In genomic region chr13:57629821-57630235, GRCh38 we compare ENCODE assay signal across 9 cellular contexts. TPM values are rescaled to one million over a fixed set of nuclear protein-coding genes. Genes with fewer than 3 reads are reported as not detected.
DNase-seq lines count a peak whose midpoint lies in the region; ATAC-seq and TF ChIP-seq lines count a peak whose summit lies in the region.
"Had no signal": no experiment of that assay in that cellular context is flagged by ENCODE, and none has a peak within 500 bp of the region (broad histone marks: within the 10 kb centered on the region; RNA-seq: fewer than 3 reads in every experiment).

No MANE protein-coding gene starts in this region.

- POLR2A ChIA-PET in CD8-positive, alpha-beta T cell (lab: Charles Lee): no interaction called here

- no peak overlapping the region for H3K27ac Mint-ChIP-seq in CD8-positive, alpha-beta T cell
- no peak overlapping the region for H3K27ac Mint-ChIP-seq in dendritic cell treated with granulocyte-macrophage colony-stimulating factor and Interleukin-4, amounts not matched to agents 40 ng/mL and 50 ng/mL, for 4 days

- intact Hi-C loops in CD8-positive, alpha-beta T cell (cut with DNase I, micrococcal nuclease): no loop called here
- intact Hi-C loops in dendritic cell treated with granulocyte-macrophage colony-stimulating factor and Interleukin-4, amounts not matched to agents 40 ng/mL and 50 ng/mL, for 4 days (cut with micrococcal nuclease): no loop called here

- H3K36me3 ChIP-seq in CD8-positive, alpha-beta T cell (ENCODE audit: insufficient read depth, low read length): no peaks in the 10 kb centered on the region
- no peaks in the 10 kb centered on the region for H3K36me3 ChIP-seq in kidney epithelial cell (ENCODE audit: control insufficient read depth, insufficient read depth, low read length)

- H3K27ac ChIP-seq in CD8-positive, alpha-beta T cell (ENCODE audit: low read depth, low read length): no peak overlapping the region

- H3K4me3 Mint-ChIP-seq in CD8-positive, alpha-beta T cell: peak overlapping the region; percentile 52
- peak overlapping the region; percentile 60 for H3K4me3 Mint-ChIP-seq in dendritic cell treated with granulocyte-macrophage colony-stimulating factor and Interleukin-4, amounts not matched to agents 40 ng/mL and 50 ng/mL, for 4 days

- H3K4me3 ChIP-seq in CD8-positive, alpha-beta T cell (ENCODE audit: low read depth, low read length): peak overlapping the region; percentile 52
- peak overlapping the region; percentile 44 for H3K4me3 ChIP-seq in kidney epithelial cell (ENCODE audit: low read depth, low read length)

- peaks cover 50% of the 10 kb centered on the region for H3K27me3 Mint-ChIP-seq in CD8-positive, alpha-beta T cell (ENCODE audit: low read depth)
- peaks cover 69% of the 10 kb centered on the region for H3K27me3 Mint-ChIP-seq in dendritic cell treated with granulocyte-macrophage colony-stimulating factor and Interleukin-4, amounts not matched to agents 40 ng/mL and 50 ng/mL, for 4 days

- no peak for TF ChIP-seq CTCF in CD8-positive, alpha-beta T cell (IDR thresholded peaks at IDR 0.05)
- no peak for TF ChIP-seq CTCF in kidney epithelial cell (IDR thresholded peaks at IDR 0.05; ENCODE audit: insufficient read depth, low read length, poor library complexity, severe bottlenecking)

- CTCF ChIA-PET in CD8-positive, alpha-beta T cell (lab: Charles Lee): no interaction called here

- H3K9me3 Mint-ChIP-seq in CD8-positive, alpha-beta T cell: peaks cover 2% of the 10 kb centered on the region
- no peaks in the 10 kb centered on the region for H3K9me3 Mint-ChIP-seq in dendritic cell treated with granulocyte-macrophage colony-stimulating factor and Interleukin-4, amounts not matched to agents 40 ng/mL and 50 ng/mL, for 4 days

- H3K36me3 Mint-ChIP-seq in CD8-positive, alpha-beta T cell: no peaks in the 10 kb centered on the region
- H3K36me3 Mint-ChIP-seq in dendritic cell treated with granulocyte-macrophage colony-stimulating factor and Interleukin-4, amounts not matched to agents 40 ng/mL and 50 ng/mL, for 4 days (ENCODE audit: low read depth): no peaks in the 10 kb centered on the region

- DNase-seq in CD8-positive, alpha-beta T cell: peak in 3 of 7 experiments; percentile 22 to 47 (median 28)
- DNase-seq in kidney epithelial cell (ENCODE audit: low read depth) (peak; percentile 69), smooth muscle cell of the brain vasculature (ENCODE audit: low read depth, low spot score) (peak; percentile 40)

- peaks cover 31% of the 10 kb centered on the region for H3K4me1 ChIP-seq in CD8-positive, alpha-beta T cell (ENCODE audit: insufficient read depth, low read length)

- peaks cover 10% of the 10 kb centered on the region for H3K27me3 ChIP-seq in CD8-positive, alpha-beta T cell (ENCODE audit: insufficient read depth, low read length)
- peaks cover 37% of the 10 kb centered on the region for H3K27me3 ChIP-seq in kidney epithelial cell (ENCODE audit: control insufficient read depth, insufficient read depth, low read length)

- H3K9me3 ChIP-seq in CD8-positive, alpha-beta T cell (ENCODE audit: low read length): no peaks in the 10 kb centered on the region

- peak; percentile 52 for ATAC-seq in CD8-positive, alpha-beta T cell
- ATAC-seq in HG02981 (IDR thresholded peaks at IDR 0.05; ENCODE audit: unreplicated experiment): peak; percentile 63
- peak; percentile 85 for ATAC-seq in SK-N-SH treated with all-trans-retinoic acid at 6 μM for 48 hours
- ATAC-seq in HG02798 (IDR thresholded peaks at IDR 0.05; ENCODE audit: poor library complexity, unreplicated experiment): no peak
- no peak for ATAC-seq in GM21576 (IDR thresholded peaks at IDR 0.05; ENCODE audit: unreplicated experiment)
- ATAC-seq: HCT116 had no signal

- peaks cover 39% of the 10 kb centered on the region for H3K4me1 Mint-ChIP-seq in CD8-positive, alpha-beta T cell (ENCODE audit: low read depth)
- H3K4me1 Mint-ChIP-seq in dendritic cell treated with granulocyte-macrophage colony-stimulating factor and Interleukin-4, amounts not matched to agents 40 ng/mL and 50 ng/mL, for 4 days (ENCODE audit: low read depth): peaks cover 36% of the 10 kb centered on the region

TF ChIP-seq in SK-N-SH treated with all-trans-retinoic acid at 6 μM for 48 hours, 23 proteins besides CTCF, POLR2A, EP300 and RAD21 (continues in another document):
- TF ChIP-seq POU6F1 (CRISPR knock-in tag; IDR thresholded peaks at IDR 0.05; ENCODE audit: borderline replicate concordance, low read depth): no peak
- TF ChIP-seq RARB (CRISPR knock-in tag; IDR thresholded peaks at IDR 0.05): no peak
- no peak for TF ChIP-seq ARNTL (CRISPR knock-in tag; IDR thresholded peaks at IDR 0.05; ENCODE audit: borderline replicate concordance, low read depth)
- no peak for TF ChIP-seq PPARA (CRISPR knock-in tag; IDR thresholded peaks at IDR 0.05; ENCODE audit: borderline replicate concordance)
- no peak for TF ChIP-seq TSHZ2 (CRISPR knock-in tag; IDR thresholded peaks at IDR 0.05)
- TF ChIP-seq ZFP3 (CRISPR knock-in tag; IDR thresholded peaks at IDR 0.05): no peak
- no peak for TF ChIP-seq TOX (CRISPR knock-in tag; IDR thresholded peaks at IDR 0.05; ENCODE audit: borderline replicate concordance)
- TF ChIP-seq CSRNP3 (CRISPR knock-in tag; IDR thresholded peaks at IDR 0.05): no peak
- no peak for TF ChIP-seq TCF4 (CRISPR knock-in tag; IDR thresholded peaks at IDR 0.05; ENCODE audit: borderline replicate concordance)
- no peak for TF ChIP-seq CREB5 (CRISPR knock-in tag; IDR thresholded peaks at IDR 0.05; ENCODE audit: low read depth)
- no peak for TF ChIP-seq ZFP30 (CRISPR knock-in tag; IDR thresholded peaks at IDR 0.05)
- no peak for TF ChIP-seq ZNF70 (CRISPR knock-in tag; IDR thresholded peaks at IDR 0.05)
- TF ChIP-seq ZNF8 (CRISPR knock-in tag; IDR thresholded peaks at IDR 0.05): no peak
- no peak for TF ChIP-seq BACH2 (CRISPR knock-in tag; IDR thresholded peaks at IDR 0.05; ENCODE audit: borderline replicate concordance)
- TF ChIP-seq ISL1 (CRISPR knock-in tag; IDR thresholded peaks at IDR 0.05): no peak
- TF ChIP-seq ESRRG (CRISPR knock-in tag; IDR thresholded peaks at IDR 0.05): no peak
- TF ChIP-seq OSR1 (CRISPR knock-in tag; IDR thresholded peaks at IDR 0.05): no peak

RNA-seq across cellular contexts. Expression of gene PCDH17, which starts 1.7 kb away (rescaled TPM):
- not detected for total RNA-seq in CD8-positive, alpha-beta T cell
- 0.21 and 0.25 TPM in 2 replicates for total RNA-seq in kidney epithelial cell

Comparison
In these comparisons a context has a peak if more than half of its experiments do, and no peak if none do; other contexts are left out.
1. ATAC-seq: peak in CD8-positive, alpha-beta T cell (single experiment), HG02981 (single experiment) and SK-N-SH treated with all-trans-retinoic acid at 6 μM for 48 hours (single experiment); none in HG02798 (single experiment) and GM21576 (single experiment).